1 cellular context compared by ENCODE assay signal in the genomic region with DNA sequence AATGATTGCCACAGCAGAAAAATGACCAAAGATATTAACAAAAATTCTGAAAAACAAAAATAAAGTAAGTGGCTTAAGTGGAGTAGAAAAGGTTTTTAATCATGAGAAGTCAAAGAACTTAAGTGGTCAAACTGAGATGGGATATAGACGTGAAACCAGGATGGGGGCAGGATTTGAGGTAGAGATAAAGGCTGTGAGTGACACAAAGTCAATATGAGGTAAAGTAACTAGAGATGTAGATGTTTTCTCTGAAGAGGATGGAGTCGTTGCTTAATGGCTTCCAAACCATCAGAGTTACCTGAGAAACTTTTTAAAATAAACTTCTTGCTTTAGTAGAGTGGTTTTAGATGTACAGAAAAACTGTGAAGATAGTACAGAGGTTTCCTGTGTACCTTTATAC.
TF ChIP-seq lines count a peak whose summit lies in the region.

No MANE protein-coding gene starts in this region.

TF ChIP-seq in K562, 482 proteins besides CTCF, POLR2A, EP300 and RAD21:
- TF ChIP-seq, protein P1, sequence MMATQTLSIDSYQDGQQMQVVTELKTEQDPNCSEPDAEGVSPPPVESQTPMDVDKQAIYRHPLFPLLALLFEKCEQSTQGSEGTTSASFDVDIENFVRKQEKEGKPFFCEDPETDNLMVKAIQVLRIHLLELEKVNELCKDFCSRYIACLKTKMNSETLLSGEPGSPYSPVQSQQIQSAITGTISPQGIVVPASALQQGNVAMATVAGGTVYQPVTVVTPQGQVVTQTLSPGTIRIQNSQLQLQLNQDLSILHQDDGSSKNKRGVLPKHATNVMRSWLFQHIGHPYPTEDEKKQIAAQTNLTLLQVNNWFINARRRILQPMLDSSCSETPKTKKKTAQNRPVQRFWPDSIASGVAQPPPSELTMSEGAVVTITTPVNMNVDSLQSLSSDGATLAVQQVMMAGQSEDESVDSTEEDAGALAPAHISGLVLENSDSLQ (IDR thresholded peaks at IDR 0.05): peak; percentile 83
- TF ChIP-seq, protein P2, sequence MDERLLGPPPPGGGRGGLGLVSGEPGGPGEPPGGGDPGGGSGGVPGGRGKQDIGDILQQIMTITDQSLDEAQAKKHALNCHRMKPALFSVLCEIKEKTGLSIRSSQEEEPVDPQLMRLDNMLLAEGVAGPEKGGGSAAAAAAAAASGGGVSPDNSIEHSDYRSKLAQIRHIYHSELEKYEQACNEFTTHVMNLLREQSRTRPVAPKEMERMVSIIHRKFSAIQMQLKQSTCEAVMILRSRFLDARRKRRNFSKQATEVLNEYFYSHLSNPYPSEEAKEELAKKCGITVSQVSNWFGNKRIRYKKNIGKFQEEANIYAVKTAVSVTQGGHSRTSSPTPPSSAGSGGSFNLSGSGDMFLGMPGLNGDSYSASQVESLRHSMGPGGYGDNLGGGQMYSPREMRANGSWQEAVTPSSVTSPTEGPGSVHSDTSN (CRISPR knock-in tag; IDR thresholded peaks at IDR 0.05; ENCODE audit: low read depth): no peak
- TF ChIP-seq, protein P2 (tag; conservative IDR thresholded peaks at IDR 0.05; ENCODE audit: low read depth): 0 out of 2 replicates have a peak, but pooled peaks have one; percentile 14
- peak; percentile 57 for TF ChIP-seq MEIS2 (IDR thresholded peaks at IDR 0.05; ENCODE audit: partially characterized antibody)
- TF ChIP-seq KLF10 (CRISPR knock-in tag; IDR thresholded peaks at IDR 0.05): no peak
- TF ChIP-seq DACH1 (IDR thresholded peaks at IDR 0.05; ENCODE audit: partially characterized antibody): no peak
- TF ChIP-seq ZFX (CRISPR knock-in tag; IDR thresholded peaks at IDR 0.05): no peak
- TF ChIP-seq CSDE1 (IDR thresholded peaks at IDR 0.05): no peak
- TF ChIP-seq, protein P3, sequence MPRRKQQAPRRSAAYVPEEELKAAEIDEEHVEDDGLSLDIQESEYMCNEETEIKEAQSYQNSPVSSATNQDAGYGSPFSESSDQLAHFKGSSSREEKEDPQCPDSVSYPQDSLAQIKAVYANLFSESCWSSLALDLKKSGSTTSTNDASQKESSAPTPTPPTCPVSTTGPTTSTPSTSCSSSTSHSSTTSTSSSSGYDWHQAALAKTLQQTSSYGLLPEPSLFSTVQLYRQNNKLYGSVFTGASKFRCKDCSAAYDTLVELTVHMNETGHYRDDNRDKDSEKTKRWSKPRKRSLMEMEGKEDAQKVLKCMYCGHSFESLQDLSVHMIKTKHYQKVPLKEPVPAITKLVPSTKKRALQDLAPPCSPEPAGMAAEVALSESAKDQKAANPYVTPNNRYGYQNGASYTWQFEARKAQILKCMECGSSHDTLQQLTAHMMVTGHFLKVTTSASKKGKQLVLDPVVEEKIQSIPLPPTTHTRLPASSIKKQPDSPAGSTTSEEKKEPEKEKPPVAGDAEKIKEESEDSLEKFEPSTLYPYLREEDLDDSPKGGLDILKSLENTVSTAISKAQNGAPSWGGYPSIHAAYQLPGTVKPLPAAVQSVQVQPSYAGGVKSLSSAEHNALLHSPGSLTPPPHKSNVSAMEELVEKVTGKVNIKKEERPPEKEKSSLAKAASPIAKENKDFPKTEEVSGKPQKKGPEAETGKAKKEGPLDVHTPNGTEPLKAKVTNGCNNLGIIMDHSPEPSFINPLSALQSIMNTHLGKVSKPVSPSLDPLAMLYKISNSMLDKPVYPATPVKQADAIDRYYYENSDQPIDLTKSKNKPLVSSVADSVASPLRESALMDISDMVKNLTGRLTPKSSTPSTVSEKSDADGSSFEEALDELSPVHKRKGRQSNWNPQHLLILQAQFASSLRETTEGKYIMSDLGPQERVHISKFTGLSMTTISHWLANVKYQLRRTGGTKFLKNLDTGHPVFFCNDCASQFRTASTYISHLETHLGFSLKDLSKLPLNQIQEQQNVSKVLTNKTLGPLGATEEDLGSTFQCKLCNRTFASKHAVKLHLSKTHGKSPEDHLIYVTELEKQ (CRISPR knock-in tag; IDR thresholded peaks at IDR 0.05): no peak
